Comparison of ENCODE assay signal across 8 cellular contexts in the genomic region with DNA sequence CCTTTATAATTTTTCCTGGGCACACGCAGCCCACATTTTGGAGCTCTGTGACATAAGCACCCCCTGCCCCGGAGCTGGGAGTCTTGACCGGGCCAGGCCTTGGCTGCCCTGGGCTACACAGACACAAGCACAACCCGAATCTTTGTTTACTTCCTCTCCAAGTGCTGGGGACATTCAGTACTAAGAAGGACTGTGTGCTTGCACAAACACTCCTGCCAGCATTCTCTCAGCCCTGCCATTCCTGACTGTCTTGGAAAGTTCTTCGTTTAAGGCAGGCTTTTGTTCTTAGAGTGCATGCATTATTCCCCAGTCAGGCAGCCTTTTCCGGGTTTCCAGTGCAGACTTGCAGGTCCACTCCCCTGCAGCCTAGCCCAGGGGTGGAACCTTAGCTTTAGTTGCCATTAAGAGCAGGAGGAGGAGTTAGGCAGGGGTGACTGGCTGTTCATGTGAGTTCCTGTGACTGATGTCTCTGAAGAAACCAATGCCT. TPM values are rescaled to one million over a fixed set of nuclear protein-coding genes. Genes with fewer than 3 reads are reported as not detected.
DNase-seq lines count a peak whose midpoint lies in the region; ATAC-seq and TF ChIP-seq lines count a peak whose summit lies in the region.

No MANE protein-coding gene starts in this region.

- H3K27me3 Mint-ChIP-seq in stimulated activated memory B cell treated with anti-CD40 and anti-IgM and Interleukin-4, amounts not matched to agents 10 μg/mL and 1 μg/mL and 100 μg/mL, for 72 hours, result no peaks in the 10 kb centered on the region

- H3K9me3 Mint-ChIP-seq in stimulated activated memory B cell treated with anti-CD40 and anti-IgM and Interleukin-4, amounts not matched to agents 10 μg/mL and 1 μg/mL and 100 μg/mL, for 72 hours, result no peaks in the 10 kb centered on the region

- ATAC-seq in GM21825 (IDR thresholded peaks at IDR 0.05; ENCODE audit: unreplicated experiment) (peak; percentile 41), left lobe of liver (peak; percentile 80), HG02571 (IDR thresholded peaks at IDR 0.05; ENCODE audit: unreplicated experiment) (no peak)
- peak; percentile 80 for ATAC-seq in stimulated activated memory B cell treated with anti-CD40 and anti-IgM and Interleukin-4, amounts not matched to agents 10 μg/mL and 1 μg/mL and 100 μg/mL, for 72 hours

- peak overlapping the region; percentile 58 for H3K4me3 ChIP-seq in coronary artery

- H3K4me1 Mint-ChIP-seq in stimulated activated memory B cell treated with anti-CD40 and anti-IgM and Interleukin-4, amounts not matched to agents 10 μg/mL and 1 μg/mL and 100 μg/mL, for 72 hours, result peaks cover 90% of the 10 kb centered on the region

- H3K27ac ChIP-seq in coronary artery, result peak overlapping the region; percentile 91 to 92

- peak overlapping the region; percentile 21 for H3K4me3 Mint-ChIP-seq in stimulated activated memory B cell treated with anti-CD40 and anti-IgM and Interleukin-4, amounts not matched to agents 10 μg/mL and 1 μg/mL and 100 μg/mL, for 72 hours

- peak overlapping the region; percentile 84 for H3K27ac Mint-ChIP-seq in stimulated activated memory B cell treated with anti-CD40 and anti-IgM and Interleukin-4, amounts not matched to agents 10 μg/mL and 1 μg/mL and 100 μg/mL, for 72 hours

- H3K36me3 Mint-ChIP-seq in stimulated activated memory B cell treated with anti-CD40 and anti-IgM and Interleukin-4, amounts not matched to agents 10 μg/mL and 1 μg/mL and 100 μg/mL, for 72 hours, result no peaks in the 10 kb centered on the region

- TF ChIP-seq CTCF in coronary artery (IDR thresholded peaks at IDR 0.05), result no peak

- DNase-seq in NCI-H526 (lab: John Stamatoyannopoulos, UW), result peak; percentile 66 to 81
- DNase-seq in coronary artery (ENCODE audit: low spot score), result peak; percentile 93
- DNase-seq in left lobe of liver (ENCODE audit: low spot score), result peak; percentile 65
- no peak for DNase-seq in NK-92 (lab: John Stamatoyannopoulos, UW; ENCODE audit: unreplicated experiment)
- no peak for DNase-seq in COLO668 (lab: John Stamatoyannopoulos, UW; ENCODE audit: unreplicated experiment)

RNA-seq across cellular contexts. Expression of a gene that starts 28.6 kb away (rescaled TPM):
- 22.6 TPM for total RNA-seq in left lobe of liver

Comparison
In these comparisons a context has a peak if more than half of its experiments do, and no peak if none do; other contexts are left out.
1. DNase-seq: peak in NCI-H526 (2 of 2), coronary artery (single experiment) and left lobe of liver (single experiment); none in NK-92 (single experiment) and COLO668 (single experiment).